8 cellular contexts compared by ENCODE assay signal in genomic region chr12:22684526-22685118, GRCh38. TPM values are rescaled to one million over a fixed set of nuclear protein-coding genes. Genes with fewer than 3 reads are reported as not detected.
DNase-seq lines count a peak whose midpoint lies in the region; ATAC-seq, FAIRE-seq and TF ChIP-seq lines count a peak whose summit lies in the region.

No MANE protein-coding gene starts in this region.

- H3K9me3 ChIP-seq in A549 (no peaks in the 10 kb centered on the region), PC-3 (ENCODE audit: low read length) (no peaks in the 10 kb centered on the region), esophagus muscularis mucosa (no peaks in the 10 kb centered on the region)

- H3K4me1 ChIP-seq in A549 (no peaks in the 10 kb centered on the region), PC-3 (ENCODE audit: insufficient read depth, low read length) (peaks cover 7% of the 10 kb centered on the region; the same call in 1 of the 2 replicates), esophagus muscularis mucosa (peaks cover 0 to 11% (median 0%) of the 10 kb centered on the region in 4 donors)

- H4K20me1 ChIP-seq in PC-3 (ENCODE audit: low read length): no peaks in the 10 kb centered on the region

- CTCF ChIA-PET in A549 (lab: Yijun Ruan, JAX): interaction anchor here (0.6 to 1.3 kb wide), 4 partner anchors 10 to 299 kb away, joined by 3 to 4 read pairs (median 3); no protein-coding TSS in a partner anchor
- CTCF ChIA-PET in PC-3 (lab: Charles Lee): interaction anchor here (0.6 kb wide), 2 partner anchors 22 to 35 kb away, joined by 6 to 7 read pairs; no protein-coding TSS in a partner anchor

- H3K27ac ChIP-seq in A549: no peak overlapping the region
- no peak overlapping the region for H3K27ac ChIP-seq in PC-3 (ENCODE audit: low read length)
- no peak overlapping the region for H3K27ac ChIP-seq in esophagus muscularis mucosa (replicated peaks in 1 of 4)

- peak; percentile 56 to 77; a peak in 5 of 6 replicates for ATAC-seq in A549
- ATAC-seq in HG03342 (IDR thresholded peaks at IDR 0.05; ENCODE audit: unreplicated experiment): peak; percentile 46
- peak; percentile 45 for ATAC-seq in PC-3
- ATAC-seq in GM19324 (IDR thresholded peaks at IDR 0.05; ENCODE audit: low FRiP score, unreplicated experiment): no peak

- peak; percentile 39 to 43; a peak in 4 of 5 replicates for TF ChIP-seq RAD21 in A549 (conservative IDR thresholded peaks at IDR 0.05 in 1 of 2, IDR thresholded peaks at IDR 0.05 in 1 of 2)

- intact Hi-C loops in PC-3 (cut with micrococcal nuclease) (no loop called here), esophagus muscularis mucosa (cut with DNase I) (no loop called here)

- DNase-seq in A549 (ENCODE audit: low read depth in 1 of 2, low spot score in 1 of 2) (peak in 1 of 2 experiments; percentile 50), PC-3 (peak; percentile 54), esophagus muscularis mucosa (ENCODE audit: extremely low spot score) (no peak), retina (peak; percentile 36), H54 (ENCODE audit: insufficient read length, low spot score) (no peak)

- H3F3A ChIP-seq in PC-3 (ENCODE audit: low read length, unreplicated experiment): no peaks in the 10 kb centered on the region

- H2AFZ ChIP-seq in PC-3 (ENCODE audit: low read length): no peak overlapping the region

- POLR2A ChIA-PET in A549 (lab: Yijun Ruan, JAX): interaction anchor here (0.6 kb wide), 1 partner anchor 187 kb away, joined by 4 read pairs; no protein-coding TSS in a partner anchor
- POLR2A ChIA-PET in PC-3 (lab: Charles Lee; ENCODE audit: unreplicated experiment): no interaction called here

- H3K36me3 ChIP-seq in PC-3 (ENCODE audit: low read depth, low read length) (no peaks in the 10 kb centered on the region), esophagus muscularis mucosa (peaks cover 0 to 10% (median 2%) of the 10 kb centered on the region in 4 donors)

- no peaks in the 10 kb centered on the region for H3K27me3 ChIP-seq in PC-3 (ENCODE audit: low read length)
- no peaks in the 10 kb centered on the region for H3K27me3 ChIP-seq in esophagus muscularis mucosa

- TF ChIP-seq EP300 in A549 (IDR thresholded peaks at IDR 0.05) (no peak), esophagus muscularis mucosa (IDR thresholded peaks at IDR 0.05) (no peak)

- TF ChIP-seq POLR2A in A549 (IDR thresholded peaks at IDR 0.05; ENCODE audit: low read length) (no peak), esophagus muscularis mucosa (IDR thresholded peaks at IDR 0.05; ENCODE audit: low read depth) (no peak), H54 (IDR thresholded peaks at IDR 0.05; ENCODE audit: low read depth, low read length) (no peak)

- no peak overlapping the region for H3K9ac ChIP-seq in PC-3 (ENCODE audit: low read length)

- peak; percentile 77 for TF ChIP-seq CTCF in A549 (IDR thresholded peaks at IDR 0.05)
- TF ChIP-seq CTCF in GM12872 (IDR thresholded peaks at IDR 0.05; ENCODE audit: insufficient read depth, low read depth, low read length): peak; percentile 60
- TF ChIP-seq CTCF in PC-3 (conservative IDR thresholded peaks at IDR 0.05; ENCODE audit: low read depth, low read length): peak; percentile 68
- TF ChIP-seq CTCF in esophagus muscularis mucosa (IDR thresholded peaks at IDR 0.05): peak; percentile 50 to 69 (median 60)

- H3K4me3 ChIP-seq in A549 (no peak overlapping the region), PC-3 (ENCODE audit: low read length) (no peak overlapping the region), esophagus muscularis mucosa (no peak overlapping the region)

- H3K9me2 ChIP-seq in PC-3 (replicated peaks; ENCODE audit: low read length): no peaks in the 10 kb centered on the region

- H3K4me2 ChIP-seq in A549 (no peak overlapping the region), PC-3 (ENCODE audit: low read length) (no peak overlapping the region)

- no peaks in the 10 kb centered on the region for H3K79me2 ChIP-seq in PC-3 (ENCODE audit: low read length)

- FAIRE-seq in A549 (lab: Jason Lieb, UNC) (peak; percentile 36), H54 (lab: Jason Lieb, UNC) (no peak)

- WGBS in A549 (ENCODE audit: missing lambda C conversion rate): 9% methylated on average over 2 of the region's 2 CpGs
- 20% methylated on average over 2 of the region's 2 CpGs for WGBS in esophagus muscularis mucosa

- BruUV-seq in PC-3 (replicated peaks; lab: Mats Ljungman, UMichigan): no TSS peak

TF ChIP-seq in A549, 52 proteins besides CTCF, POLR2A, EP300 and RAD21:
- no peak for TF ChIP-seq HOXB13 (CRISPR knock-in tag; IDR thresholded peaks at IDR 0.05; ENCODE audit: low read depth)
- no peak for TF ChIP-seq RFX5 (IDR thresholded peaks at IDR 0.05)
- no peak for TF ChIP-seq ATOH8 (CRISPR knock-in tag; IDR thresholded peaks at IDR 0.05; ENCODE audit: low read depth)
- no peak for TF ChIP-seq EHMT2 (IDR thresholded peaks at IDR 0.05; ENCODE audit: low read depth)
- TF ChIP-seq SMC3 (IDR thresholded peaks at IDR 0.05): 0 out of 3 replicates have a peak, but pooled peaks have one; percentile 22
- TF ChIP-seq JUN (IDR thresholded peaks at IDR 0.05): no peak

RNA-seq across cellular contexts. Expression of gene ETNK1, which starts 59.7 kb away (rescaled TPM):
- polyA plus RNA-seq in A549 (2011; rRNA removed): 52.7 and 58.8 TPM in 2 replicates
- 12.2 and 19.5 TPM in 2 replicates for polyA plus RNA-seq in A549 (2012; cell fraction: cytosol; rRNA removed)
- polyA plus RNA-seq in A549 (2012; cell fraction: nucleus; rRNA removed): 18.6 and 32.7 TPM in 2 replicates
- 20.3 to 23.1 TPM (median 20.9 TPM) in 3 replicates for polyA plus RNA-seq in A549 (2017; fragmentation: RNase III; extraction: RNeasy Plus Mini Kit Qiagen cat#74134 plus additional on column Dnase treatment)
- 160 TPM in 2 replicates for polyA minus RNA-seq in A549 (2011; rRNA and poly(A)+ RNA removed)
- total RNA-seq in PC-3 (2014; rRNA removed): 17.8 and 22.2 TPM in 2 replicates
- total RNA-seq in esophagus muscularis mucosa: 10 to 100 TPM; 17.6 to 21.2 (median 19.4) TPM

Comparison
In these comparisons a context has a peak if more than half of its experiments do, and no peak if none do; other contexts are left out.
1. DNase-seq: peak in PC-3 (single experiment) and retina (single experiment); none in esophagus muscularis mucosa (single experiment) and H54 (single experiment).
2. Peak in every context shown above with its lines, with median percentiles within 50 percentile points of each other: CTCF ChIP-seq.